Comparison of ENCODE assay signal across 8 cellular contexts in genomic region chr2:172427990-172428840, GRCh38.
A peak's percentile ranks its signal among the peaks of the same experiment; 100 is the strongest.
DNase-seq lines count a peak whose midpoint lies in the region; ATAC-seq and TF ChIP-seq lines count a peak whose summit lies in the region.

No MANE protein-coding gene starts in this region.

- H3K9me3 ChIP-seq in WERI-Rb-1 (ENCODE audit: severe bottlenecking): no peaks in the 10 kb centered on the region

- DNase-seq in COLO668 (lab: John Stamatoyannopoulos, UW; ENCODE audit: unreplicated experiment) (peak; percentile 77), WERI-Rb-1 (peak; percentile 50), NCI-H446 treated with DMSO at 0.1 percent for 48 hours (lab: John Stamatoyannopoulos, UW) (no peak)
- DNase-seq in central memory CD4-positive, alpha-beta T cell: peak; percentile 59
- DNase-seq in stimulated activated CD4-positive, alpha-beta T cell treated with anti-CD3 and anti-CD28 coated beads, Interleukin-4, amount 100 ng/mL, for 24 hours: peak; percentile 66

- peak overlapping the region; percentile 62 for H3K4me3 ChIP-seq in WERI-Rb-1 (ENCODE audit: low read depth, low read length)

- no peaks in the 10 kb centered on the region for H3K36me3 ChIP-seq in WERI-Rb-1

- TF ChIP-seq CTCF in WERI-Rb-1 (IDR thresholded peaks at IDR 0.05; ENCODE audit: low read depth, low read length): 0 out of 2 replicates have a peak, but pooled peaks have one; percentile 13

- no peak for TF ChIP-seq EP300 in Ishikawa (IDR thresholded peaks at IDR 0.05; ENCODE audit: borderline replicate concordance)

- H3K27ac ChIP-seq in WERI-Rb-1: no peak overlapping the region
- H3K27ac ChIP-seq in layer of hippocampus (ENCODE audit: low read depth, low read length): peak overlapping the region; percentile 73

- H3K27me3 ChIP-seq in WERI-Rb-1 (ENCODE audit: insufficient read depth, low read depth, severe bottlenecking) (peaks cover 12% of the 10 kb centered on the region), layer of hippocampus (ENCODE audit: control insufficient read depth, insufficient read depth, low read length) (no peaks in the 10 kb centered on the region)

- no peak for ATAC-seq in HG02610 (IDR thresholded peaks at IDR 0.05; ENCODE audit: unreplicated experiment)

- TF ChIP-seq RAD21 in Ishikawa (IDR thresholded peaks at IDR 0.05; ENCODE audit: low read depth): peak; percentile 38; the same call in 1 of the 2 replicates

TF ChIP-seq in Ishikawa, 13 proteins besides CTCF, POLR2A, EP300 and RAD21:
- TF ChIP-seq TAF1 (IDR thresholded peaks at IDR 0.05; ENCODE audit: low read depth): peak; percentile 15; the same call in 1 of the 2 replicates
- TF ChIP-seq TCF12 (IDR thresholded peaks at IDR 0.05; ENCODE audit: low read depth): 0 out of 2 replicates have a peak, but pooled peaks have one; percentile 10
- TF ChIP-seq CEBPB (IDR thresholded peaks at IDR 0.05): no peak
- TF ChIP-seq REST (IDR thresholded peaks at IDR 0.05; ENCODE audit: low read depth): no peak
- TF ChIP-seq YY1 (IDR thresholded peaks at IDR 0.05; ENCODE audit: low read depth): no peak
- no peak for TF ChIP-seq NFIC (IDR thresholded peaks at IDR 0.05)
- TF ChIP-seq FOXM1 (IDR thresholded peaks at IDR 0.05; ENCODE audit: borderline replicate concordance, low read depth): no peak
- TF ChIP-seq ZBTB7A (IDR thresholded peaks at IDR 0.05; ENCODE audit: low read depth): no peak
- no peak for TF ChIP-seq EGR1 (IDR thresholded peaks at IDR 0.05)
- TF ChIP-seq MAX (IDR thresholded peaks at IDR 0.05): peak; percentile 40; the same call in 1 of the 2 replicates
